ENCODE assay signal across 8 cellular contexts in the genomic region with DNA sequence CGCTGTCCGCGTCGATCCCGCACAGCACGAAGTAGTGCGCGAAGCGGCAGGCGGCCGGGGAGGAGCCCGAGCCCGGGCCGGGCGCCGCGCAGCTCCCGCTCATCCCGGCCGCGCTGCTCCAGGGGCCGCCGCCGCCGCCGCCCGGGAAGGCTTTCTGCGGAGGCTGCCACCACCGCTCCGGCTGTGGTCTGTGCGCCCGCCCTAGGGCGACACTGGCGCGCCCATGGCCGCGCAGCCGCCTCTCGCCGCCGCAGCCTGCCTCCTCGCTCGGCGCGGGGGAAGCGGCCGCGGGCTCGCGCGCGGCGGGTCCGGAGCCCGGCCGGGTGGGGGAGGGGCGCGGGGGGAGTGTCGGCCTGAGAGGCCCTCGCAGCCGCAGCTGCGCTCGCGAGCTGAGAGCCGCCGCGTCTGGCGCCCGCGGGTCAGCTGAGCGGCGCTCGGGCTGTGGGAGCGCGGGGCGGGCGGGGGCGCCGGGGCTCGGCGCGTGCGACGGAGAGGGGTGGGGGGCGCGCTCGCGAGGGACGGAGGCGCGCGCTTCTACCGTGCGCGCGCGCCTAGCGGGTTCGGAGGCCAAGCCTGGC. TPM values are rescaled to one million over a fixed set of nuclear protein-coding genes. Genes with fewer than 3 reads are reported as not detected.
DNase-seq lines count a peak whose midpoint lies in the region; ATAC-seq and TF ChIP-seq lines count a peak whose summit lies in the region.

A gene (minus strand): TSS at position 407 of the 578 bp plus-strand sequence. CDS start 304 bp downstream, at position 103.

- TF ChIP-seq CTCF in osteoblast (IDR thresholded peaks at IDR 0.05; ENCODE audit: extremely low read depth, low read depth, low read length) = no peak

- ATAC-seq in GM19328 (IDR thresholded peaks at IDR 0.05; ENCODE audit: unreplicated experiment) (peak; percentile 38), HG03342 (IDR thresholded peaks at IDR 0.05; ENCODE audit: unreplicated experiment) (peak; percentile 54)

- H3K4me2 ChIP-seq in osteoblast (ENCODE audit: insufficient read depth, low read length) = peak within 1 kb of the TSS; percentile 97

- peaks cover 3% of the 10 kb centered on the region for H4K20me1 ChIP-seq in osteoblast (ENCODE audit: insufficient read depth, low read length)

- peak within 1 kb of the TSS; percentile 85 for H3K27ac ChIP-seq in osteoblast (ENCODE audit: low read depth, low read length)

- H3K27me3 ChIP-seq in osteoblast (ENCODE audit: insufficient read depth, low read length) = no peaks in the 10 kb centered on the region

- H3K4me3 ChIP-seq in osteoblast (ENCODE audit: insufficient read depth, low read length) = peak within 1 kb of the TSS; percentile 84

- DNase-seq in COLO829 (ENCODE audit: low spot score) (peak; percentile 44), NCI-H82 treated with DMSO at 0.1 percent for 48 hours (lab: John Stamatoyannopoulos, UW; ENCODE audit: unreplicated experiment) (peak; percentile 32), amniotic epithelial cell (ENCODE audit: low read depth) (peak; percentile 68), cardiac septum (ENCODE audit: low spot score) (peak; percentile 89), osteoblast (ENCODE audit: insufficient read length, low spot score, missing footprints) (peak; percentile 99), NCI-H1694 treated with DMSO at 0.1 percent for 48 hours (lab: John Stamatoyannopoulos, UW) (no peak)

- peak within 1 kb of the TSS; percentile 95 for H2AFZ ChIP-seq in osteoblast (ENCODE audit: low read length)

- H3K9me3 ChIP-seq in osteoblast (ENCODE audit: low read depth, low read length) = no peaks in the 10 kb centered on the region

- intact Hi-C loops in cardiac septum (cut with DNase I) = loop anchor here (1.0 to 5.0 kb wide), 3 partner anchors 39 to 264 kb away; a partner anchor contains a TSS

- H3K4me1 ChIP-seq in osteoblast (ENCODE audit: insufficient read depth, low read length) = peaks cover 16% of the 10 kb centered on the region

- H3K79me2 ChIP-seq in osteoblast (ENCODE audit: insufficient read depth, low read length) = peaks cover 37% of the 10 kb centered on the region

- H3K36me3 ChIP-seq in osteoblast (ENCODE audit: insufficient read depth, low read length) = peaks cover 3% of the 10 kb centered on the region

RNA-seq across cellular contexts. Expression of the gene that starts here (rescaled TPM):
- total RNA-seq in cardiac septum (42.3 TPM), osteoblast (18.8 and 25.6 TPM in 2 replicates)
